ENCODE assay signal across 8 cellular contexts in genomic region chr5:178231736-178232123, GRCh38. TPM values are rescaled to one million over a fixed set of nuclear protein-coding genes. Genes with fewer than 3 reads are reported as not detected.
DNase-seq lines count a peak whose midpoint lies in the region; ATAC-seq, FAIRE-seq and TF ChIP-seq lines count a peak whose summit lies in the region.

No MANE protein-coding gene starts in this region.

- no peaks in the 10 kb centered on the region for H3K27me3 Mint-ChIP-seq in naive thymus-derived CD8-positive, alpha-beta T cell

- peak in 1 of 2 donors; percentile 3 for ATAC-seq in naive thymus-derived CD8-positive, alpha-beta T cell

- no peaks in the 10 kb centered on the region for H3K9me3 ChIP-seq in KOPT-K1 (ENCODE audit: insufficient read depth, low read length, poor library complexity, severe bottlenecking)

- DNase-seq in coronary artery (ENCODE audit: low spot score) (no peak), superior temporal gyrus (ENCODE audit: extremely low spot score) (no peak), HCEC 1CT (no peak), CD1c-positive myeloid dendritic cell (ENCODE audit: extremely low spot score) (no peak), HTR-8/SVneo (ENCODE audit: insufficient read length, low spot score) (no peak)
- DNase-seq in naive thymus-derived CD8-positive, alpha-beta T cell = peak in 2 of 10 donors; percentile 9

- peaks cover 47% of the 10 kb centered on the region for H3K36me3 ChIP-seq in KOPT-K1 (ENCODE audit: insufficient read depth, low read length)

- no peak for FAIRE-seq in HTR-8/SVneo (lab: Jason Lieb, UNC)

- H3K36me3 Mint-ChIP-seq in naive thymus-derived CD8-positive, alpha-beta T cell = peaks cover 3 to 44% (median 22%) of the 10 kb centered on the region in 3 donors

- H3K4me3 ChIP-seq in GM12875 (ENCODE audit: low read depth, low read length) (peak overlapping the region; percentile 94), coronary artery (peak overlapping the region; percentile 88)

- H3K27ac Mint-ChIP-seq in naive thymus-derived CD8-positive, alpha-beta T cell = peak overlapping the region; percentile 48 to 90 (median 78)

- H3K4me3 Mint-ChIP-seq in naive thymus-derived CD8-positive, alpha-beta T cell = peak overlapping the region; percentile 76 to 90 (median 82)

- H3K9me3 Mint-ChIP-seq in naive thymus-derived CD8-positive, alpha-beta T cell = no peaks in the 10 kb centered on the region

- no peak for TF ChIP-seq CTCF in GM12875 (IDR thresholded peaks at IDR 0.05; ENCODE audit: borderline replicate concordance, insufficient read depth, low read depth, low read length)
- no peak for TF ChIP-seq CTCF in coronary artery (IDR thresholded peaks at IDR 0.05)

- peaks cover 37 to 85% (median 82%) of the 10 kb centered on the region in 4 donors for H3K4me1 Mint-ChIP-seq in naive thymus-derived CD8-positive, alpha-beta T cell

- POLR2A ChIA-PET in naive thymus-derived CD8-positive, alpha-beta T cell (lab: Charles Lee) = interaction anchor here (1.2 to 3.9 kb wide), 5 partner anchors 18 to 30 kb away, joined by 4 to 22 read pairs (median 6); partner anchors contain the start of gene HNRNPAB

- H3K27ac ChIP-seq in KOPT-K1 (ENCODE audit: low read depth, low read length, poor library complexity, severe bottlenecking) = peak overlapping the region; percentile 88
- peak overlapping the region; percentile 83 to 95 for H3K27ac ChIP-seq in coronary artery

RNA-seq across cellular contexts. Expression of gene PHYKPL, which starts 0.9 kb away (rescaled TPM):
- total RNA-seq in naive thymus-derived CD8-positive, alpha-beta T cell = 100 to 1,000 TPM; 209 to 229 TPM
- 10 to 100 TPM; 41.1 to 51.8 (median 49.7) TPM for polyA plus RNA-seq in naive thymus-derived CD8-positive, alpha-beta T cell

RNA-seq across cellular contexts. Expression of gene HNRNPAB, which starts 27.4 kb away (rescaled TPM):
- total RNA-seq in naive thymus-derived CD8-positive, alpha-beta T cell = 10 to 100 TPM; 79.3 to 82.5 TPM
- polyA plus RNA-seq in naive thymus-derived CD8-positive, alpha-beta T cell = 10 to 100 TPM; 43.6 to 74.9 (median 61.2) TPM

RNA-seq across cellular contexts. Expression of gene GMCL2, which starts 44.6 kb away (rescaled TPM):
- total RNA-seq in naive thymus-derived CD8-positive, alpha-beta T cell = under 1 TPM in 1 of 2 experiments, not detected in 1; 0.14 TPM
- not detected for polyA plus RNA-seq in naive thymus-derived CD8-positive, alpha-beta T cell
